9 cellular contexts compared by ENCODE assay signal in the genomic region with DNA sequence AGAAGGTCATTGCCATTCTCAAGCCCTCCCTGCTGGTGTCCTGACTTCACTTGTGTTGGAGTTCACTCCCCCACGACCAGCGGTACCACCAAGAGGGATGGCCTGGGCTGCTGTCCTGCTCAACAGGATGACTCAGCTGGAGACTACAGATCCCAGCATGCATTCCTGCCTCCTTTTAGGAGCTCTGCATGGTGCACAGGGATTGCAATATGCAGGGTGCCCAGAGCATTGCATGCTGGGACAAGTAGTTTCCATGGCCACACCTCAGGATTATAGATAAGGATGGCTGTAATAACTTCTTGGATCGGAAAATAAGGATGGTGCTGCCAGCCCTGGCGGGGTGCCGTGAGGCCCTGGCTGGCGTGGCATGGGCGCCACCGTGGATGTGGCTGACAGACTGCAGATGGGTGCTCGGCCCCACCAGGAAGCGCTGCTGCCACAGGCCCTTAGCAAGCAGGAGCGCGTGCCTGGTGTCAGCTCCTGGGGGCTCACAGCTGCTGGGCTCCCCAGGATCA.
DNase-seq lines count a peak whose midpoint lies in the region; ATAC-seq and TF ChIP-seq lines count a peak whose summit lies in the region.
"Had no signal": no experiment of that assay in that cellular context is flagged by ENCODE, and none has a peak within 500 bp of the region (broad histone marks: within the 10 kb centered on the region; RNA-seq: fewer than 3 reads in every experiment).

No MANE protein-coding gene starts in this region.

- no peak for ATAC-seq in GM21381 (IDR thresholded peaks at IDR 0.05; ENCODE audit: unreplicated experiment)

- in situ Hi-C loops in astrocyte of the cerebellum (cut with HindIII; ENCODE audit: low sequenced_read_pairs), result no loop called here

- POLR2A ChIA-PET in AG04450 (lab: Yijun Ruan, JAX), result no interaction called here

- DNase-seq in AG04450 (ENCODE audit: low read depth, low spot score), result peak; percentile 20
- peak; percentile 42 for DNase-seq in HS-27A (ENCODE audit: low read depth)
- peak; percentile 8 for DNase-seq in astrocyte of the cerebellum (ENCODE audit: low read depth)
- peak; percentile 34 for DNase-seq in inferior parietal cortex (ENCODE audit: extremely low spot score)
- DNase-seq in stimulated activated CD4-positive, alpha-beta T cell treated with anti-CD3 and anti-CD28 coated beads, Interleukin-2, amount 100 ng/mL, for 24 hours, result no peak
- no peak for DNase-seq in NCI-H146 (lab: John Stamatoyannopoulos, UW)
- DNase-seq in stimulated activated CD4-positive, alpha-beta T cell treated with anti-CD3 and anti-CD28 coated beads, Interleukin-1b, Interleukin-23, amount 100 ng/mL, for 48 hours, result no peak

- H3K9me3 ChIP-seq in AG04450 (ENCODE audit: control insufficient read depth, insufficient read depth, low read length), result peaks cover 4% of the 10 kb centered on the region; the same call in 1 of the 2 replicates

- CTCF ChIA-PET in AG04450 (lab: Charles Lee), result no interaction called here

- no peak for TF ChIP-seq CTCF in AG04450 (IDR thresholded peaks at IDR 0.05; ENCODE audit: low read depth, low read length)
- TF ChIP-seq CTCF in astrocyte of the cerebellum (IDR thresholded peaks at IDR 0.05; ENCODE audit: low read depth, low read length, missing control alignments), result no peak

- H3K27ac ChIP-seq in AG04450 (ENCODE audit: low read depth, low read length), result no peak overlapping the region
- H3K27ac ChIP-seq: PC-9 had no signal

- peaks cover 7% of the 10 kb centered on the region for H3K27me3 ChIP-seq in AG04450 (ENCODE audit: control insufficient read depth, insufficient read depth, low read length)

- H3K4me3 ChIP-seq in AG04450 (ENCODE audit: low read depth, low read length) (no peak overlapping the region), astrocyte of the cerebellum (ENCODE audit: low read depth, low read length) (no peak overlapping the region)
- H3K4me3 ChIP-seq: PC-9 had no signal

Comparison
In these comparisons a context has a peak if more than half of its experiments do, and no peak if none do; other contexts are left out.
1. DNase-seq: peak in AG04450 (single experiment), HS-27A (single experiment), astrocyte of the cerebellum (single experiment) and inferior parietal cortex (single experiment); none in stimulated activated CD4-positive, alpha-beta T cell treated with anti-CD3 and anti-CD28 coated beads, Interleukin-2, amount 100 ng/mL, for 24 hours (0 of 2), NCI-H146 (single experiment) and stimulated activated CD4-positive, alpha-beta T cell treated with anti-CD3 and anti-CD28 coated beads, Interleukin-1b, Interleukin-23, amount 100 ng/mL, for 48 hours (single experiment).